ENCODE assay signal across 13 cellular contexts in genomic region chr3:53730565-53730964, GRCh38.
DNase-seq lines count a peak whose midpoint lies in the region; ATAC-seq and TF ChIP-seq lines count a peak whose summit lies in the region.
"Had no signal": no experiment of that assay in that cellular context is flagged by ENCODE, and none has a peak within 500 bp of the region (broad histone marks: within the 10 kb centered on the region; RNA-seq: fewer than 3 reads in every experiment).

No MANE protein-coding gene starts in this region.

- peaks cover 0 to 21% (median 7%) of the 10 kb centered on the region in 10 experiments; a peak in 12 of 20 replicates for H3K4me1 ChIP-seq in BLaER1 treated with 17β-estradiol and CSF1 and Interleukin-3, amounts not matched to agents 10 nM and 100 nM
- peaks cover 4 to 7% of the 10 kb centered on the region in 2 donors for H3K4me1 ChIP-seq in gastrocnemius medialis
- peaks cover 6% of the 10 kb centered on the region for H3K4me1 ChIP-seq in vagina

- no peak overlapping the region for H3K4me3 ChIP-seq in BLaER1 treated with 17β-estradiol and CSF1 and Interleukin-3, amounts not matched to agents 10 nM and 100 nM
- H3K4me3 ChIP-seq in fibroblast of the aortic adventitia (ENCODE audit: low read depth, low read length) (no peak overlapping the region), gastrocnemius medialis (no peak overlapping the region), vagina (no peak overlapping the region)
- H3K4me3 ChIP-seq: MG63 had no signal

- TF ChIP-seq POLR2A in gastrocnemius medialis (IDR thresholded peaks at IDR 0.05): no peak
- no peak for TF ChIP-seq POLR2A in vagina (IDR thresholded peaks at IDR 0.05)

- H3K4me3 Mint-ChIP-seq in nephron: peak overlapping the region in 2 of 3 experiments; percentile 2 to 7
- H3K4me3 Mint-ChIP-seq in mesothelial cell of epicardium: no peak overlapping the region
- H3K4me3 Mint-ChIP-seq: activated naive CD4-positive, alpha-beta T cell treated with anti-CD3 and anti-CD28 coated beads for 36 hours had no signal

- ATAC-seq in gastrocnemius medialis: no peak

- peaks cover 32% of the 10 kb centered on the region for H3K4me1 Mint-ChIP-seq in nephron
- peaks cover 16% of the 10 kb centered on the region for H3K4me1 Mint-ChIP-seq in mesothelial cell of epicardium

- H4K20me1 ChIP-seq in BLaER1 treated with 17β-estradiol and CSF1 and Interleukin-3, amounts not matched to agents 10 nM and 100 nM: no peaks in the 10 kb centered on the region

- in situ Hi-C loops in gastrocnemius medialis (cut with MboI; ENCODE audit: low sequenced_read_pairs in 4 of 4): no loop called here

- no peaks in the 10 kb centered on the region for H3K36me3 ChIP-seq in BLaER1 treated with 17β-estradiol and CSF1 and Interleukin-3, amounts not matched to agents 10 nM and 100 nM
- H3K36me3 ChIP-seq in gastrocnemius medialis (no peaks in the 10 kb centered on the region), vagina (no peaks in the 10 kb centered on the region)
- H3K36me3 ChIP-seq: MG63, neutrophil had no signal

- peak overlapping the region in 7 of 11 experiments; percentile 23 to 58 (median 48); a peak in 12 of 22 replicates for H3K4me2 ChIP-seq in BLaER1 treated with 17β-estradiol and CSF1 and Interleukin-3, amounts not matched to agents 10 nM and 100 nM

- H3K9me3 ChIP-seq in BLaER1 treated with 17β-estradiol and CSF1 and Interleukin-3, amounts not matched to agents 10 nM and 100 nM (replicated peaks in 1 of 11): no peaks in the 10 kb centered on the region
- H3K9me3 ChIP-seq in gastrocnemius medialis (no peaks in the 10 kb centered on the region), vagina (no peaks in the 10 kb centered on the region)
- H3K9me3 ChIP-seq: MG63, neutrophil had no signal

- intact Hi-C loops in gastrocnemius medialis (cut with DNase I; ENCODE audit: low total_unique reads) (no loop called here), vagina (cut with DNase I) (no loop called here)

- no peaks in the 10 kb centered on the region for H3K9me3 Mint-ChIP-seq in nephron
- H3K9me3 Mint-ChIP-seq in mesothelial cell of epicardium: no peaks in the 10 kb centered on the region
- H3K9me3 Mint-ChIP-seq: activated naive CD4-positive, alpha-beta T cell treated with anti-CD3 and anti-CD28 coated beads for 36 hours had no signal

- no peak overlapping the region for H3K9ac ChIP-seq in BLaER1 treated with 17β-estradiol and CSF1 and Interleukin-3, amounts not matched to agents 10 nM and 100 nM

- H3K27ac Mint-ChIP-seq in nephron: peak overlapping the region in 2 of 3 experiments; percentile 68
- H3K27ac Mint-ChIP-seq in mesothelial cell of epicardium: no peak overlapping the region
- H3K27ac Mint-ChIP-seq: activated naive CD4-positive, alpha-beta T cell treated with anti-CD3 and anti-CD28 coated beads for 36 hours had no signal

- H3K36me3 Mint-ChIP-seq in nephron (ENCODE audit: low read depth) (no peaks in the 10 kb centered on the region), mesothelial cell of epicardium (no peaks in the 10 kb centered on the region)

- no peaks in the 10 kb centered on the region for H3K27me3 Mint-ChIP-seq in nephron (ENCODE audit: low read depth)
- H3K27me3 Mint-ChIP-seq in mesothelial cell of epicardium (ENCODE audit: low read depth): peaks cover 10% of the 10 kb centered on the region

- H3K27me3 ChIP-seq in BLaER1 treated with 17β-estradiol and CSF1 and Interleukin-3, amounts not matched to agents 10 nM and 100 nM: no peaks in the 10 kb centered on the region
- H3K27me3 ChIP-seq in gastrocnemius medialis (peaks cover 0 to 3% (median 0%) of the 10 kb centered on the region in 3 donors), vagina (no peaks in the 10 kb centered on the region)
- H3K27me3 ChIP-seq: MG63 had no signal

- DNase-seq in NCI-H1105 treated with DMSO at 0.1 percent for 48 hours (lab: John Stamatoyannopoulos, UW) (peak; percentile 74), fibroblast of the aortic adventitia (ENCODE audit: low read depth) (peak; percentile 43), gastrocnemius medialis (no peak), mesothelial cell of epicardium (ENCODE audit: low spot score in 2 of 2, unreplicated experiment in 2 of 2) (no peak), retina (no peak), vagina (ENCODE audit: extremely low spot score in 2 of 2) (no peak)
- DNase-seq: activated naive CD4-positive, alpha-beta T cell treated with anti-CD3 and anti-CD28 coated beads for 36 hours; MG63; NCI-H510A; stimulated activated naive CD4-positive, alpha-beta T cell treated with Interleukin-2 at 50 U/mL for 16 hours had no signal

- H3K27ac ChIP-seq in BLaER1 treated with 17β-estradiol and CSF1 and Interleukin-3, amounts not matched to agents 10 nM and 100 nM: no peak overlapping the region
- no peak overlapping the region for H3K27ac ChIP-seq in gastrocnemius medialis
- H3K27ac ChIP-seq in vagina: no peak overlapping the region
- H3K27ac ChIP-seq: neutrophil had no signal

- TF ChIP-seq CTCF in fibroblast of the aortic adventitia (IDR thresholded peaks at IDR 0.05; ENCODE audit: insufficient read depth, low read length) (no peak), nephron (IDR thresholded peaks at IDR 0.05; ENCODE audit: unreplicated experiment in 3 of 3) (no peak), gastrocnemius medialis (IDR thresholded peaks at IDR 0.05 in 4 of 5, conservative IDR thresholded peaks at IDR 0.05 in 1 of 5) (no peak), mesothelial cell of epicardium (IDR thresholded peaks at IDR 0.05; ENCODE audit: unreplicated experiment) (no peak), vagina (IDR thresholded peaks at IDR 0.05) (no peak)

Comparison
In these comparisons a context has a peak if more than half of its experiments do, and no peak if none do; other contexts are left out.
1. DNase-seq: peak in NCI-H1105 treated with DMSO at 0.1 percent for 48 hours (single experiment) and fibroblast of the aortic adventitia (single experiment); none in gastrocnemius medialis (0 of 2), mesothelial cell of epicardium (0 of 2), retina (single experiment) and vagina (0 of 2).